10 cellular contexts compared by ENCODE assay signal in the genomic region with DNA sequence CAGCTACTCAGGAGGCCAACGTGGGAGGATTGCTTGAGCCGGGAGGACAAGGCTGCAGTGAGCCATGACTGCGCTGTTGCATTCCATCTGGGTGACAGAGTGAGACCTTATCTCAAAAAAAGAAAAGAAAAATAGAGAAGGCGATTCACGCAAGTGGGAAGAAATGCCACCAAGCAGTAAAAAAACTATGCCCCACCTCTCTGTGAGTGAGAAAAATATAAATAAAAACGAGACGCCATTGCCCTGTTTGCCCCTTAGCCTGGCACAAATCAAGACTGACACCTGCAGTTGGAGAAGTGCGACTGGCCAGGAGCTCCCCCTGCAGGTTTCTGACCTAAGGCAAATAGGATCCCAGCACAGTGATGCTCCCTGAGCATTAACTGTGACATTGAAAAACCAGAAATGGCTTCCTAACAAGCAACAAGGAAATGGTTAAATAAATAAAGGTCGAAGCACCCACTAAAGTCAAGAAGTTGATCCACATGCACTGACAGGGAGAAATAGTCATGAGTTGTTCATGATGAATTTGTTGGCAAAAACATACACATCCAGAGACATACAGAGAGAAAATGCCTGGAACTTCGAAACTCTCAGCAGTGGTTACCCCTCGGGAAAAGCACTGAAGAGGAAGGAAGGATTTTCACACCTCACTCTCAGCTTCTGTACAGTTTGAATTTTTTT. TPM values are rescaled to one million over a fixed set of nuclear protein-coding genes. Genes with fewer than 3 reads are reported as not detected.
DNase-seq lines count a peak whose midpoint lies in the region; ATAC-seq and TF ChIP-seq lines count a peak whose summit lies in the region.
"Had no signal": no experiment of that assay in that cellular context is flagged by ENCODE, and none has a peak within 500 bp of the region (broad histone marks: within the 10 kb centered on the region; RNA-seq: fewer than 3 reads in every experiment).

No MANE protein-coding gene starts in this region.

- peak; percentile 55 for TF ChIP-seq CTCF in SK-N-SH (IDR thresholded peaks at IDR 0.05)

- no peak overlapping the region for H2AFZ ChIP-seq in SK-N-SH (ENCODE audit: low read depth)

- DNase-seq in Daoy (ENCODE audit: low read depth), result peak; percentile 56
- peak; percentile 53 for DNase-seq in SK-N-SH
- DNase-seq in kidney glomerular epithelial cell (lab: John Stamatoyannopoulos, UW), result peak; percentile 80

- TF ChIP-seq RAD21 in SK-N-SH (IDR thresholded peaks at IDR 0.05; ENCODE audit: low read length), result peak; percentile 59

- H3K27me3 ChIP-seq in SK-N-SH (ENCODE audit: insufficient read depth), result no peaks in the 10 kb centered on the region
- H3K27me3 ChIP-seq: SJCRH30 had no signal

- H3K79me2 ChIP-seq in SK-N-SH (ENCODE audit: insufficient read depth), result no peaks in the 10 kb centered on the region

- no peaks in the 10 kb centered on the region for H3K9me3 ChIP-seq in SK-N-SH
- H3K9me3 ChIP-seq: SJCRH30 had no signal

- no peaks in the 10 kb centered on the region for H3K36me3 ChIP-seq in SK-N-SH (replicated peaks in 1 of 2; ENCODE audit: control insufficient read depth in 1 of 2, insufficient read depth in 2 of 2, low read length in 1 of 2)
- H3K36me3 ChIP-seq: SJCRH30 had no signal

- no peak overlapping the region for H3K4me3 ChIP-seq in SK-N-SH (ENCODE audit: low read depth in 2 of 2, low read length in 1 of 2)
- H3K4me3 ChIP-seq: SJCRH30 had no signal

- no peak overlapping the region for H3K9ac ChIP-seq in SK-N-SH

- no peak overlapping the region for H3K27ac ChIP-seq in SK-N-SH (ENCODE audit: low read depth in 2 of 2, low read length in 1 of 2)
- H3K27ac ChIP-seq: SJCRH30 had no signal

- ATAC-seq in HG02678 (IDR thresholded peaks at IDR 0.05; ENCODE audit: unreplicated experiment) (peak; percentile 49), HG02981 (IDR thresholded peaks at IDR 0.05; ENCODE audit: unreplicated experiment) (no peak), HG02840 (IDR thresholded peaks at IDR 0.05; ENCODE audit: low FRiP score, unreplicated experiment) (no peak), esophagus mucosa (no peak), HG03196 (IDR thresholded peaks at IDR 0.05; ENCODE audit: unreplicated experiment) (no peak)

- no peak for TF ChIP-seq EP300 in SK-N-SH (IDR thresholded peaks at IDR 0.05; ENCODE audit: borderline replicate concordance in 1 of 2, low read depth in 1 of 2, low read length in 1 of 2)

- 34% methylated on average over 11 of the region's 11 CpGs for WGBS in SK-N-SH (ENCODE audit: low lambda C conversion rate)

- no peaks in the 10 kb centered on the region for H3F3A ChIP-seq in SK-N-SH (replicated peaks; ENCODE audit: insufficient read depth)

- POLR2A ChIA-PET in SK-N-SH (lab: Yijun Ruan, JAX), result no interaction called here

- CTCF ChIA-PET in SK-N-SH (lab: Yijun Ruan, JAX), result interaction anchor here (0.6 to 3.5 kb wide), 22 partner anchors 9 to 683 kb away, joined by 3 to 26 read pairs (median 4); a partner anchor contains a TSS

- no peaks in the 10 kb centered on the region for H4K20me1 ChIP-seq in SK-N-SH (ENCODE audit: insufficient read depth)

- H3K4me1 ChIP-seq in SK-N-SH (ENCODE audit: control insufficient read depth in 1 of 2, insufficient read depth in 2 of 2, low read depth in 1 of 2, low read length in 1 of 2), result no peaks in the 10 kb centered on the region
- H3K4me1 ChIP-seq: SJCRH30 had no signal

- H3K9me2 ChIP-seq in SK-N-SH, result no peaks in the 10 kb centered on the region

- no peak overlapping the region for H3K4me2 ChIP-seq in SK-N-SH

TF ChIP-seq in SK-N-SH, 30 proteins besides CTCF, POLR2A, EP300 and RAD21:
- peak; percentile 33 for TF ChIP-seq SMC3 (IDR thresholded peaks at IDR 0.05; ENCODE audit: low read depth, low read length)
- TF ChIP-seq NRF1 (IDR thresholded peaks at IDR 0.05; ENCODE audit: low read depth, low read length), result no peak
- TF ChIP-seq, protein P1, sequence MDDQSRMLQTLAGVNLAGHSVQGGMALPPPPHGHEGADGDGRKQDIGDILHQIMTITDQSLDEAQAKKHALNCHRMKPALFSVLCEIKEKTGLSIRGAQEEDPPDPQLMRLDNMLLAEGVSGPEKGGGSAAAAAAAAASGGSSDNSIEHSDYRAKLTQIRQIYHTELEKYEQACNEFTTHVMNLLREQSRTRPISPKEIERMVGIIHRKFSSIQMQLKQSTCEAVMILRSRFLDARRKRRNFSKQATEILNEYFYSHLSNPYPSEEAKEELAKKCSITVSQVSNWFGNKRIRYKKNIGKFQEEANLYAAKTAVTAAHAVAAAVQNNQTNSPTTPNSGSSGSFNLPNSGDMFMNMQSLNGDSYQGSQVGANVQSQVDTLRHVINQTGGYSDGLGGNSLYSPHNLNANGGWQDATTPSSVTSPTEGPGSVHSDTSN (IDR thresholded peaks at IDR 0.05), result peak; percentile 24; the same call in 1 of the 2 replicates

RNA-seq across cellular contexts. Expression of a gene that starts 21.1 kb away (rescaled TPM):
- total RNA-seq in Daoy (2014; rRNA removed; shearing (Covaris generic)), result 6.2 and 11.0 TPM in 2 replicates
- 0.75 and 1.3 TPM in 2 replicates for polyA plus RNA-seq in SK-N-SH (2012; rRNA removed)
- 0.51 and 0.77 TPM in 2 replicates for polyA plus RNA-seq in SK-N-SH (2012; cell fraction: cytosol; rRNA removed)
- 0.66 and 1.0 TPM in 2 replicates for polyA plus RNA-seq in SK-N-SH (2012; cell fraction: nucleus; rRNA removed)
- total RNA-seq in esophagus mucosa, result 0.32 TPM
- total RNA-seq: glomerular endothelial cell had no signal
